ENCODE assay signal across 15 cellular contexts in the genomic region with DNA sequence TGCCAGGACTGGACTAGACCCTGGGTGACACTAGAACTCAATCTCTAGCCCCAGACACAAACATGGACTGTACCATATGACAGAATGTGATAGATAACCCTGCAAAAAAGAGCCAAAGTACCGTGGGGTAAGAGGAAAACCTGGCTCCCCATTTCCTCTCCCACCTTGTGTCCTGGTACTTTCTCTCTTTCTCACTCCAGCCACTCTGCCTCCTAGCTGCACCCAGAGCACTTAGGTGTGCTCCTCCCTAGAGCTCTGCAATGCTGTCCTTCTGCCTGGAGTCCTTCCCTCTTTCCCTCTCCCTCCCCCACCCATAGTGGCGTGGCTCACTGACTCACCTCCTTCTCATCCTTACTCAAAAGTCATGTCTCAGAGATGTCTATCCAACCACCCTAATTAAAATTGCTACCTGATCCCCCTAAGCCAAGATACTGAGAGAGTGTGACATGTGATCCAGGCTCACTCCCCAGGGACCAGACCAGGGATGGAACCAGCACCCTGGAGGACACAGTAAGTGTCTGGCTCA.
"Had no signal": no experiment of that assay in that cellular context is flagged by ENCODE, and none has a peak within 500 bp of the region (broad histone marks: within the 10 kb centered on the region; RNA-seq: fewer than 3 reads in every experiment).

No MANE protein-coding gene starts in this region.

- H3K27ac ChIP-seq: cardiac muscle cell, gastrocnemius medialis, heart right ventricle, VCaP had no signal

- H3K4me1 Mint-ChIP-seq: activated naive CD8-positive, alpha-beta T cell treated with anti-CD3 and anti-CD28 coated beads, Interleukin-2, amount 10 ng/mL, durations not matched to agents 7 days and 5 days had no signal

- H3K27me3 ChIP-seq: cardiac muscle cell, gastrocnemius medialis, heart right ventricle had no signal

- H3K27ac Mint-ChIP-seq: activated CD8-positive, alpha-beta T cell treated with anti-CD3 and anti-CD28 coated beads, Interleukin-2, amount 10 ng/mL, durations not matched to agents 7 days and 5 days; activated naive CD8-positive, alpha-beta T cell treated with anti-CD3 and anti-CD28 coated beads, Interleukin-2, amount 10 ng/mL, durations not matched to agents 7 days and 5 days; nephron; stimulated activated naive CD8-positive, alpha-beta T cell treated with anti-CD3 and anti-CD28 coated beads, Interleukin-15, Interleukin-2, amounts not matched to agents 100 ng/mL and 50 ng/mL, for 24 hours had no signal

- H3K9me3 ChIP-seq: gastrocnemius medialis had no signal

- H3K9me3 Mint-ChIP-seq: stimulated activated naive CD8-positive, alpha-beta T cell treated with anti-CD3 and anti-CD28 coated beads, Interleukin-15, Interleukin-2, amounts not matched to agents 100 ng/mL and 50 ng/mL, for 24 hours had no signal

- H3K36me3 Mint-ChIP-seq: activated naive CD8-positive, alpha-beta T cell treated with anti-CD3 and anti-CD28 coated beads, Interleukin-2, amount 10 ng/mL, durations not matched to agents 7 days and 5 days had no signal

- DNase-seq: activated CD4-positive, alpha-beta T cell treated with anti-CD3 and anti-CD28 coated beads for 4 hours; activated CD8-positive, alpha-beta memory T cell treated with anti-CD3 and anti-CD28 coated beads, Interleukin-2, amount 50 U/mL, for 48 hours; activated CD8-positive, alpha-beta T cell treated with anti-CD3 and anti-CD28 coated beads, Interleukin-2, amount 10 ng/mL, durations not matched to agents 7 days and 5 days; activated naive CD8-positive, alpha-beta T cell treated with anti-CD3 and anti-CD28 coated beads, Interleukin-2, amount 10 ng/mL, durations not matched to agents 7 days and 5 days; aorta; gastrocnemius medialis; heart right ventricle; islet precursor cell; left ventricle myocardium superior; stimulated activated CD4-positive, alpha-beta T cell treated with anti-CD3 and anti-CD28 coated beads, Interleukin-2, amount 100 ng/mL, for 48 hours; T-helper 9 cell had no signal

- H3K36me3 ChIP-seq: cardiac muscle cell, gastrocnemius medialis, heart right ventricle had no signal

- H3K4me3 Mint-ChIP-seq: activated CD8-positive, alpha-beta T cell treated with anti-CD3 and anti-CD28 coated beads, Interleukin-2, amount 10 ng/mL, durations not matched to agents 7 days and 5 days; activated naive CD8-positive, alpha-beta T cell treated with anti-CD3 and anti-CD28 coated beads, Interleukin-2, amount 10 ng/mL, durations not matched to agents 7 days and 5 days; nephron; stimulated activated naive CD8-positive, alpha-beta T cell treated with anti-CD3 and anti-CD28 coated beads, Interleukin-15, Interleukin-2, amounts not matched to agents 100 ng/mL and 50 ng/mL, for 24 hours had no signal

- ATAC-seq: activated CD8-positive, alpha-beta T cell treated with anti-CD3 and anti-CD28 coated beads, Interleukin-2, amount 10 ng/mL, durations not matched to agents 7 days and 5 days; gastrocnemius medialis; heart right ventricle; left ventricle myocardium superior had no signal

- H3K4me3 ChIP-seq: cardiac muscle cell, gastrocnemius medialis had no signal
